8 cellular contexts compared by ENCODE assay signal in the genomic region with DNA sequence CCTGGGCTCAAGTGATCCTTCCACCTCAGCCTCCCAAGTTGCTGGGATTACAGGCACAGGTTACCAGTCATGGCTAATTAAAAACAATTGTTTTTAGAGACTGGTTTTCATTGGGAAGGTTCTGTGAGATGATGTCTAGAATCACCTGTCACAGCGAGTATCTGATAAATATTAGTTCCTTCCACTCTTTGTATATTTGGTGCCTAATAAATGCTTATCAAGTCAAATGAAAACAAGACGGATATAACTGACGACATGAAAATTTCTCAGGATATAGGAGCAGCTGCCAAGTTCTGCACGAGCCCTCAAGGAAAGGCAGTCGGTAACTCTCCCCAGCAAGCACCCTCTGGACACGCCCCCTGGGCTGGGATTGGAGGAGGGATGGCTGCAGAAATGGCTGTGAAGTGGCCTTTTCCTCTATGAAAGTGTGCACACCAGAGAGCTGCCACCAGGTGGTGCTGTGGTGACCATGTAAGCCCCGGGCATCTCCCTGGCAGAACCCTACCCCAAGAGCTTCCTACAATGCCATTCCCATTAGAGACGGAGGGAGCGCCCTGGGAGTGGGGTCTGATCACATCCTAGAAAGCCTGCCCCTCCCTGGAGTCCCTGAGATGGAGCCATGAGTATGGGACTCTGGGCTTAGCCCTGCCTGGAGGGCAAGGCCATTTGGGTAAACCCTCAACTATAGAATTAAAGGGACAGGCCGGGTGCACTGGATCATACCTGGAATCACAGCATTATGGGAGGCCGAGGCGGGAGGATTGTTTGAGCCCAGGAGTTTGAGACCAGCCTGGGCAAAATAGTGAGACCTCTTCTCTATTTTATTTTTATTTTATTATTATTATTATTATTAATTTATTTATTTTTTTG. TPM values are rescaled to one million over a fixed set of nuclear protein-coding genes. Genes with fewer than 3 reads are reported as not detected.
DNase-seq lines count a peak whose midpoint lies in the region; ATAC-seq and FAIRE-seq lines count a peak whose summit lies in the region.

No MANE protein-coding gene starts in this region.

- no peak overlapping the region for H3K18ac ChIP-seq in neuronal stem cell (ENCODE audit: low read length)

- H3K36me3 ChIP-seq in neuronal stem cell (replicated peaks in 1 of 2; ENCODE audit: control insufficient read depth in 2 of 2, insufficient read depth in 2 of 2, low read length in 2 of 2): no peaks in the 10 kb centered on the region

- no peak overlapping the region for H2BK120ac ChIP-seq in neuronal stem cell (ENCODE audit: low read depth, low read length)

- H3K14ac ChIP-seq in neuronal stem cell (ENCODE audit: low read length): no peak overlapping the region

- H3K79me1 ChIP-seq in neuronal stem cell (ENCODE audit: low read depth, low read length): no peaks in the 10 kb centered on the region

- no peaks in the 10 kb centered on the region for H3K4me1 ChIP-seq in neuronal stem cell (ENCODE audit: control insufficient read depth in 2 of 2, insufficient read depth in 1 of 2, low read depth in 1 of 2, low read length in 2 of 2)

- no peak overlapping the region for H2BK15ac ChIP-seq in neuronal stem cell (ENCODE audit: low read length)

- H2AFZ ChIP-seq in neuronal stem cell (ENCODE audit: low read length): no peak overlapping the region

- no peak overlapping the region for H4K8ac ChIP-seq in neuronal stem cell (ENCODE audit: low read depth, low read length)

- FAIRE-seq in A204.1 (lab: Jason Lieb, UNC): peak; percentile 80

- H3K9ac ChIP-seq in neuronal stem cell (ENCODE audit: low read depth, low read length, poor library complexity): no peak overlapping the region

- H2BK5ac ChIP-seq in neuronal stem cell (ENCODE audit: low read length): no peak overlapping the region

- peaks cover 0 to 14% (median 0%) of the 10 kb centered on the region in 3 experiments for H3K27me3 ChIP-seq in neuronal stem cell (ENCODE audit: control insufficient read depth in 3 of 3, insufficient read depth in 3 of 3, low read depth in 1 of 3, low read length in 3 of 3)

- DNase-seq in M059J (ENCODE audit: low read depth): peak; percentile 92
- DNase-seq in RPMI7951 (ENCODE audit: low read depth): peak; percentile 92
- peak; percentile 94 for DNase-seq in activated T-cell treated with anti-CD3 and anti-CD28 coated beads, Interleukin-2, amount 50 U/mL, for 48 hours
- peak; percentile 95 for DNase-seq in fibroblast of peridontal ligament (ENCODE audit: extremely low read depth)
- DNase-seq in neuronal stem cell (ENCODE audit: low spot score): peak; percentile 95
- peak; percentile 89 for DNase-seq in stromal cell of bone marrow (ENCODE audit: low read depth)

- no peak overlapping the region for H3K4ac ChIP-seq in neuronal stem cell (ENCODE audit: low read length)

- WGBS in neuronal stem cell (ENCODE audit: extremely low coverage in 2 of 2, insufficient read length in 2 of 2, insufficient replicate concordance in 1 of 2), 2 donors: no CpG with 5 or more reads among the region's 12 CpGs

- H3K23ac ChIP-seq in neuronal stem cell (ENCODE audit: low read depth, low read length, poor library complexity): no peak overlapping the region

- no peak overlapping the region for H3K4me3 ChIP-seq in neuronal stem cell (ENCODE audit: low read length in 2 of 2)

- no peaks in the 10 kb centered on the region for H3K9me3 ChIP-seq in neuronal stem cell (replicated peaks in 1 of 2; ENCODE audit: control insufficient read depth in 2 of 2, insufficient read depth in 1 of 2, low read depth in 1 of 2, low read length in 2 of 2)

- no peak overlapping the region for H2BK12ac ChIP-seq in neuronal stem cell (ENCODE audit: low read length)

- no peak overlapping the region for H4K91ac ChIP-seq in neuronal stem cell (ENCODE audit: low read depth, low read length, poor library complexity)

- H2AK5ac ChIP-seq in neuronal stem cell (ENCODE audit: low read depth, low read length): no peak overlapping the region

- H3K27ac ChIP-seq in neuronal stem cell (replicated peaks; ENCODE audit: low read length): no peak overlapping the region

- no peak overlapping the region for H3K4me2 ChIP-seq in neuronal stem cell (ENCODE audit: insufficient read depth, low read length, poor library complexity, severe bottlenecking)

- peak; percentile 51 for ATAC-seq in GM18868 (IDR thresholded peaks at IDR 0.05; ENCODE audit: unreplicated experiment)

RNA-seq across cellular contexts. Expression of gene HTR6, which starts 50.9 kb away (rescaled TPM):
- not detected in 2 replicates for total RNA-seq in M059J (2014; rRNA removed; shearing (Covaris generic))
- total RNA-seq in RPMI7951 (2014; rRNA removed; shearing (Covaris generic)): 0.10 TPM in 1 of 2 replicates, not detected in the other
- 0.26 TPM for polyA plus RNA-seq in neuronal stem cell (2013, experiment 1 of 2)
- 0.18 TPM for polyA plus RNA-seq in neuronal stem cell (2013, experiment 2 of 2)
